Comparison of ENCODE assay signal across 13 cellular contexts in genomic region chr13:91576590-91576989, GRCh38.
DNase-seq lines count a peak whose midpoint lies in the region; ATAC-seq and TF ChIP-seq lines count a peak whose summit lies in the region.
"Had no signal": no experiment of that assay in that cellular context is flagged by ENCODE, and none has a peak within 500 bp of the region (broad histone marks: within the 10 kb centered on the region; RNA-seq: fewer than 3 reads in every experiment).

No MANE protein-coding gene starts in this region.

- H3K9me3 ChIP-seq in Caco-2 = no peaks in the 10 kb centered on the region; the same call in 1 of the 2 replicates
- no peaks in the 10 kb centered on the region for H3K9me3 ChIP-seq in OCI-LY7 (ENCODE audit: low read length)
- H3K9me3 ChIP-seq: tibial artery had no signal

- no peak overlapping the region for H3K4me3 Mint-ChIP-seq in Caco-2 (ENCODE audit: unreplicated experiment)
- H3K4me3 Mint-ChIP-seq in activated T-helper 2 cell treated with anti-CD3 and anti-CD28 coated beads, Interferon-gamma antibody, Interleukin-2, Interleukin-4, amounts not matched to agents 10 μg/mL and 5 μg/mL and 100 μg/mL, durations not matched to agents 14 hours and 24 hours and 36 hours (ENCODE audit: low read depth) = no peak overlapping the region

- H3K36me3 ChIP-seq in Caco-2 (ENCODE audit: control insufficient read depth, insufficient read depth, low read length) = no peaks in the 10 kb centered on the region
- no peaks in the 10 kb centered on the region for H3K36me3 ChIP-seq in OCI-LY7 (ENCODE audit: insufficient read depth, low read length)
- H3K36me3 ChIP-seq: tibial artery had no signal

- BruUV-seq in Caco-2 (replicated peaks; lab: Mats Ljungman, UMichigan) (no TSS peak), OCI-LY7 (replicated peaks; lab: Mats Ljungman, UMichigan) (no TSS peak)

- H3K27ac Mint-ChIP-seq in Caco-2 (ENCODE audit: unreplicated experiment) = no peak overlapping the region
- no peak overlapping the region for H3K27ac Mint-ChIP-seq in activated T-helper 2 cell treated with anti-CD3 and anti-CD28 coated beads, Interferon-gamma antibody, Interleukin-2, Interleukin-4, amounts not matched to agents 10 μg/mL and 5 μg/mL and 100 μg/mL, durations not matched to agents 14 hours and 24 hours and 36 hours

- H3K27me3 Mint-ChIP-seq in Caco-2 (ENCODE audit: insufficient read depth, unreplicated experiment) = no peaks in the 10 kb centered on the region
- no peaks in the 10 kb centered on the region for H3K27me3 Mint-ChIP-seq in activated T-helper 2 cell treated with anti-CD3 and anti-CD28 coated beads, Interferon-gamma antibody, Interleukin-2, Interleukin-4, amounts not matched to agents 10 μg/mL and 5 μg/mL and 100 μg/mL, durations not matched to agents 14 hours and 24 hours and 36 hours (ENCODE audit: low read depth)

- DNase-seq in Caco-2 (peak in 1 of 2 experiments; percentile 16), OCI-LY7 (ENCODE audit: low spot score) (peak; percentile 53), iPS DF 19.7 (ENCODE audit: low read depth, low spot score) (peak; percentile 7), NCI-H1417 (lab: John Stamatoyannopoulos, UW) (no peak), NCI-H774 (lab: John Stamatoyannopoulos, UW) (no peak)
- DNase-seq in activated T-helper 2 cell treated with anti-CD3 and anti-CD28 coated beads, Interferon-gamma antibody, Interleukin-2, Interleukin-4, amounts not matched to agents 10 μg/mL and 5 μg/mL and 100 μg/mL, durations not matched to agents 14 hours and 24 hours and 36 hours (ENCODE audit: low spot score) = no peak
- DNase-seq: activated CD8-positive, alpha-beta memory T cell treated with anti-CD3 and anti-CD28 coated beads for 24 hours; DMS79; NCI-H2081; tibial artery had no signal

- no peaks in the 10 kb centered on the region for H3K4me1 Mint-ChIP-seq in Caco-2 (ENCODE audit: low read depth, unreplicated experiment)
- no peaks in the 10 kb centered on the region for H3K4me1 Mint-ChIP-seq in activated T-helper 2 cell treated with anti-CD3 and anti-CD28 coated beads, Interferon-gamma antibody, Interleukin-2, Interleukin-4, amounts not matched to agents 10 μg/mL and 5 μg/mL and 100 μg/mL, durations not matched to agents 14 hours and 24 hours and 36 hours (ENCODE audit: low read depth)

- H3K4me3 ChIP-seq in Caco-2 (ENCODE audit: low read depth, low read length) = no peak overlapping the region
- no peak overlapping the region for H3K4me3 ChIP-seq in OCI-LY7 (ENCODE audit: low read depth, low read length, poor library complexity, severe bottlenecking)
- H3K4me3 ChIP-seq: tibial artery had no signal

- H3K27me3 ChIP-seq in Caco-2 (replicated peaks; ENCODE audit: control insufficient read depth, insufficient read depth, low read length) = no peaks in the 10 kb centered on the region
- H3K27me3 ChIP-seq: tibial artery had no signal

- no peak overlapping the region for H2AFZ ChIP-seq in OCI-LY7 (ENCODE audit: low read length)

- no peaks in the 10 kb centered on the region; the same call in 1 of the 2 replicates for H3K9me2 ChIP-seq in OCI-LY7 (ENCODE audit: insufficient read depth, low read length)

- intact Hi-C loops in Caco-2 (cut with micrococcal nuclease; ENCODE audit: unreplicated experiment) (no loop called here), OCI-LY7 (cut with micrococcal nuclease; ENCODE audit: unreplicated experiment) (loop anchor here (5.0 kb wide), 1 partner anchor 199 kb away; no protein-coding TSS in a partner anchor)
- intact Hi-C loops in activated T-helper 2 cell treated with anti-CD3 and anti-CD28 coated beads, Interferon-gamma antibody, Interleukin-2, Interleukin-4, amounts not matched to agents 10 μg/mL and 5 μg/mL and 100 μg/mL, durations not matched to agents 14 hours and 24 hours and 36 hours (cut with micrococcal nuclease) = no loop called here

- no peaks in the 10 kb centered on the region for H4K20me1 ChIP-seq in OCI-LY7 (ENCODE audit: insufficient read depth, low read length)

- no peaks in the 10 kb centered on the region for H3K79me2 ChIP-seq in OCI-LY7 (ENCODE audit: insufficient read depth, low read depth, low read length)

- H3K27ac ChIP-seq in OCI-LY7 (ENCODE audit: low read depth, low read length, poor library complexity, severe bottlenecking) = no peak overlapping the region
- H3K27ac ChIP-seq: tibial artery had no signal

- H3K36me3 Mint-ChIP-seq in Caco-2 (ENCODE audit: insufficient read depth, unreplicated experiment) = no peaks in the 10 kb centered on the region
- no peaks in the 10 kb centered on the region for H3K36me3 Mint-ChIP-seq in activated T-helper 2 cell treated with anti-CD3 and anti-CD28 coated beads, Interferon-gamma antibody, Interleukin-2, Interleukin-4, amounts not matched to agents 10 μg/mL and 5 μg/mL and 100 μg/mL, durations not matched to agents 14 hours and 24 hours and 36 hours (ENCODE audit: low read depth)

- peaks cover 11% of the 10 kb centered on the region for H3K9me3 Mint-ChIP-seq in Caco-2 (ENCODE audit: unreplicated experiment)
- H3K9me3 Mint-ChIP-seq in activated T-helper 2 cell treated with anti-CD3 and anti-CD28 coated beads, Interferon-gamma antibody, Interleukin-2, Interleukin-4, amounts not matched to agents 10 μg/mL and 5 μg/mL and 100 μg/mL, durations not matched to agents 14 hours and 24 hours and 36 hours = peaks cover 11% of the 10 kb centered on the region

- ATAC-seq in GM18858 (IDR thresholded peaks at IDR 0.05; ENCODE audit: unreplicated experiment) (peak; percentile 39), GM18519 (IDR thresholded peaks at IDR 0.05; ENCODE audit: low FRiP score, unreplicated experiment) (no peak)
- ATAC-seq: esophagus mucosa had no signal

- TF ChIP-seq CTCF in Caco-2 (IDR thresholded peaks at IDR 0.05; ENCODE audit: insufficient read depth in 1 of 2, low read depth in 1 of 2, low read length in 1 of 2, severe bottlenecking in 1 of 2, unreplicated experiment in 1 of 2) (peak; percentile 24 to 45), OCI-LY7 (conservative IDR thresholded peaks at IDR 0.05; ENCODE audit: low read length) (no peak)

- POLR2A ChIA-PET in Caco-2 (lab: Charles Lee) = no interaction called here
- POLR2A ChIA-PET in OCI-LY7 (lab: Charles Lee) = interaction anchor here (0.6 to 2.3 kb wide), 11 partner anchors 8 to 517 kb away, joined by 4 to 17 read pairs (median 5); no protein-coding TSS in a partner anchor

- H3K4me2 ChIP-seq in OCI-LY7 (ENCODE audit: low read length) = no peak overlapping the region

- CTCF ChIA-PET in Caco-2 (lab: Charles Lee) (interaction anchor here (1.1 kb wide), 1 partner anchor 205 kb away, joined by 3 read pairs; no protein-coding TSS in a partner anchor), OCI-LY7 (lab: Charles Lee; ENCODE audit: unreplicated experiment) (interaction anchor here (0.9 to 1.0 kb wide), 2 partner anchors 9 to 68 kb away, joined by 3 read pairs; no protein-coding TSS in a partner anchor)

- peaks cover 8% of the 10 kb centered on the region; the same call in 1 of the 2 replicates for H3K4me1 ChIP-seq in Caco-2
- H3K4me1 ChIP-seq in OCI-LY7 (ENCODE audit: insufficient read depth, low read length, poor library complexity, severe bottlenecking) = no peaks in the 10 kb centered on the region
- H3K4me1 ChIP-seq: tibial artery had no signal

Comparison
In these comparisons a context has a peak if more than half of its experiments do, and no peak if none do; other contexts are left out.
1. DNase-seq: peak in OCI-LY7 (single experiment) and iPS DF 19.7 (single experiment); none in NCI-H1417 (0 of 3), activated T-helper 2 cell treated with anti-CD3 and anti-CD28 coated beads, Interferon-gamma antibody, Interleukin-2, Interleukin-4, amounts not matched to agents 10 μg/mL and 5 μg/mL and 100 μg/mL, durations not matched to agents 14 hours and 24 hours and 36 hours (single experiment) and NCI-H774 (single experiment).